ENCODE assay signal across 18 cellular contexts in the genomic region with DNA sequence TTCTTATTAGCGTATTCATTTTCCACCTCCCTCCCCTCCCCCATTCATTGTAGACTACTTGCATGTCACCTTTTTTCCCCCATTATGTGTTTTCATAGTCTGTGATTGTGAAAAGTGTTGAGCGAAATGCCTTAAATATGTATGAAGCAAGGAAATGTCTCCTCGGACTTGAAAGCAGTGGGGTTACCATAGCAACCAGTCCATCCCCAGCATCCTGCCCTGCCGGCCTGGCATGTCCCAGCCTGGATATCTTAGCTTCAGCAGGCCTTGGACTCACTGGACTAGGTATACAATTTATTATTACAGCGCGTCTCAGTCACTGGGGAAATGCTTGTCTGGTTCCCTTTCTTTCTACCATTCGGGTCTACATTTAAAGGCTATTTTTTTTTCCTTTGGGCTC.
A peak's percentile ranks its signal among the peaks of the same experiment; 100 is the strongest.
DNase-seq lines count a peak whose midpoint lies in the region; ATAC-seq, FAIRE-seq and TF ChIP-seq lines count a peak whose summit lies in the region.
"Had no signal": no experiment of that assay in that cellular context is flagged by ENCODE, and none has a peak within 500 bp of the region (broad histone marks: within the 10 kb centered on the region; RNA-seq: fewer than 3 reads in every experiment).

No MANE protein-coding gene starts in this region.

- no peaks in the 10 kb centered on the region for H3K9me3 ChIP-seq in K562 (replicated peaks; ENCODE audit: control insufficient read depth, insufficient read depth, low read depth, low read length)
- no peaks in the 10 kb centered on the region for H3K9me3 ChIP-seq in trophoblast cell (ENCODE audit: insufficient read depth, low read depth, low read length)
- H3K9me3 ChIP-seq: breast epithelium had no signal

- H3K14ac ChIP-seq in trophoblast cell (ENCODE audit: low read length): no peak overlapping the region

- no peak overlapping the region for H3K18ac ChIP-seq in trophoblast cell (ENCODE audit: low read length)

- CTCF ChIA-PET in K562 (lab: Yijun Ruan, JAX; ENCODE audit: low intra/inter-chr PET ratio): no interaction called here

- no peak overlapping the region for H3K23ac ChIP-seq in trophoblast cell (ENCODE audit: low read length)

- H4K8ac ChIP-seq in trophoblast cell (ENCODE audit: low read depth, low read length): no peak overlapping the region

- 0% methylated on average over 7 of the region's 7 CpGs for WGBS in K562 (ENCODE audit: insufficient coverage, low coverage, missing lambda C conversion rate)
- no CpG with 5 or more reads among the region's 7 CpGs for WGBS in trophoblast cell (ENCODE audit: extremely low coverage, insufficient coverage, insufficient read length)

- no peaks in the 10 kb centered on the region for H3K79me1 ChIP-seq in trophoblast cell (ENCODE audit: low read length)

- intact Hi-C loops in K562 (cut with micrococcal nuclease): no loop called here

- no peak for TF ChIP-seq EP300 in K562 (IDR thresholded peaks at IDR 0.05; ENCODE audit: low read length)

- DNase-seq in NCI-H1930 (lab: John Stamatoyannopoulos, UW) (peak; percentile 46 to 58), K562 (ENCODE audit: extremely low read depth in 1 of 4, low spot score in 3 of 4) (no peak), inferior parietal cortex (ENCODE audit: extremely low spot score) (peak; percentile 23), trophoblast cell (peak; percentile 64 to 95), ecto neural progenitor cell (ENCODE audit: low spot score) (no peak), RKO (ENCODE audit: low spot score) (no peak), GM12891 (ENCODE audit: insufficient read length, low spot score) (no peak)
- DNase-seq: activated CD4-positive, alpha-beta T cell treated with anti-CD3 and anti-CD28 coated beads, Interleukin-2, amount 50 U/mL, for 4 hours; activated naive CD4-positive, alpha-beta T cell treated with anti-CD3 and anti-CD28 coated beads for 36 hours; foreskin keratinocyte; MM.1S; NCI-H2029 treated with DMSO at 0.1 percent for 48 hours; stimulated activated CD4-positive, alpha-beta T cell treated with anti-CD3 and anti-CD28 coated beads, Interleukin-2, amount 100 ng/mL, for 24 hours had no signal

- no peak overlapping the region for H3K9ac ChIP-seq in K562 (ENCODE audit: insufficient read depth in 1 of 2, low read depth in 2 of 2, low read length in 2 of 2)
- no peak overlapping the region for H3K9ac ChIP-seq in trophoblast cell (ENCODE audit: low read length)

- POLR2A ChIA-PET in K562 (lab: Yijun Ruan, JAX): no interaction called here

- H3K4me3 ChIP-seq in K562 (no peak overlapping the region), trophoblast cell (ENCODE audit: low read depth, low read length) (no peak overlapping the region)
- H3K4me3 ChIP-seq: breast epithelium, lung had no signal

- H2BK12ac ChIP-seq in trophoblast cell (ENCODE audit: low read length): no peak overlapping the region

- H3K36me3 ChIP-seq in K562 (ENCODE audit: control insufficient read depth, insufficient read depth, low read length) (no peaks in the 10 kb centered on the region), trophoblast cell (ENCODE audit: control insufficient read depth in 1 of 2, insufficient read depth in 2 of 2, low read length in 2 of 2) (no peaks in the 10 kb centered on the region)
- H3K36me3 ChIP-seq: breast epithelium had no signal

- H2AFZ ChIP-seq in K562 (ENCODE audit: low read depth, low read length) (no peak overlapping the region), trophoblast cell (ENCODE audit: insufficient read depth, low read length, poor library complexity) (no peak overlapping the region)

- H3K27ac ChIP-seq in K562 (ENCODE audit: extremely low read depth, low read depth, low read length) (no peak overlapping the region), trophoblast cell (ENCODE audit: low read depth, low read length) (no peak overlapping the region)
- H3K27ac ChIP-seq: breast epithelium, foreskin keratinocyte had no signal

- TF ChIP-seq CTCF in K562 (IDR thresholded peaks at IDR 0.05 in 2 of 3, conservative IDR thresholded peaks at IDR 0.05 in 1 of 3; ENCODE audit: insufficient read depth in 2 of 3, low read depth in 1 of 3, low read length in 3 of 3): no peak

- H3K4me2 ChIP-seq in K562 (ENCODE audit: insufficient read depth, low read length): no peak overlapping the region
- H3K4me2 ChIP-seq in trophoblast cell (ENCODE audit: low read length): no peak overlapping the region

- no peak for TF ChIP-seq RAD21 in K562 (CRISPR knock-in tag; conservative IDR thresholded peaks at IDR 0.05 in 1 of 2, IDR thresholded peaks at IDR 0.05 in 1 of 2)

- BruUV-seq in K562 (replicated peaks; lab: Mats Ljungman, UMichigan): no TSS peak

- no peak overlapping the region for H2BK5ac ChIP-seq in trophoblast cell (ENCODE audit: low read depth, low read length, poor library complexity)

- no peak overlapping the region for H4K91ac ChIP-seq in trophoblast cell (ENCODE audit: low read depth, low read length)

- H3K79me2 ChIP-seq in K562 (ENCODE audit: control insufficient read depth, insufficient read depth, low read length) (no peaks in the 10 kb centered on the region), trophoblast cell (ENCODE audit: control insufficient read depth, insufficient read depth, low read length, poor library complexity) (no peaks in the 10 kb centered on the region)

- TF ChIP-seq POLR2A in K562 (conservative IDR thresholded peaks at IDR 0.05) (no peak), GM12891 (IDR thresholded peaks at IDR 0.05; ENCODE audit: low read depth, low read length) (no peak)

- no peaks in the 10 kb centered on the region for H3K27me3 ChIP-seq in K562 (ENCODE audit: control insufficient read depth in 2 of 2, insufficient read depth in 2 of 2, low read length in 2 of 2)
- no peaks in the 10 kb centered on the region for H3K27me3 ChIP-seq in trophoblast cell (ENCODE audit: insufficient read depth, low read length)
- H3K27me3 ChIP-seq: breast epithelium, foreskin keratinocyte had no signal

- H4K20me1 ChIP-seq in K562 (replicated peaks; ENCODE audit: control insufficient read depth, insufficient read depth, low read length): no peaks in the 10 kb centered on the region

- no peak overlapping the region for H2BK120ac ChIP-seq in trophoblast cell (ENCODE audit: insufficient read depth, low read length, poor library complexity)

- FAIRE-seq in K562 (lab: Jason Lieb, UNC) (no peak), GM12891 (lab: Jason Lieb, UNC) (no peak)

- H3K9me1 ChIP-seq in K562 (ENCODE audit: control insufficient read depth, insufficient read depth, low read length): no peaks in the 10 kb centered on the region

- H3K4me1 ChIP-seq in K562 (replicated peaks in 1 of 2; ENCODE audit: control insufficient read depth in 2 of 2, insufficient read depth in 2 of 2, low read length in 2 of 2) (no peaks in the 10 kb centered on the region), trophoblast cell (ENCODE audit: control insufficient read depth in 1 of 2, insufficient read depth in 2 of 2, low read length in 2 of 2) (no peaks in the 10 kb centered on the region)
- H3K4me1 ChIP-seq: breast epithelium had no signal

- no peak overlapping the region for H3K4ac ChIP-seq in trophoblast cell (ENCODE audit: low read depth, low read length)

- ATAC-seq in K562: no peak
- ATAC-seq: natural killer cell treated with Interleukin-12 subunit alpha and Interleukin-12 subunit beta and Interleukin-15 and Interleukin-18, amount 100 ng/mL, for 72 hours; Panc1; sciatic nerve had no signal

- in situ Hi-C loops in K562 (cut with MboI): loop anchor here (25.0 kb wide), 1 partner anchor 1016 kb away; no protein-coding TSS in a partner anchor

- no peak overlapping the region for H4K12ac ChIP-seq in trophoblast cell (ENCODE audit: low read depth, low read length)

- no peak overlapping the region for H2AK5ac ChIP-seq in trophoblast cell (ENCODE audit: low read length)

TF ChIP-seq in K562, 482 proteins besides CTCF, POLR2A, EP300 and RAD21:
- TF ChIP-seq, protein P1, sequence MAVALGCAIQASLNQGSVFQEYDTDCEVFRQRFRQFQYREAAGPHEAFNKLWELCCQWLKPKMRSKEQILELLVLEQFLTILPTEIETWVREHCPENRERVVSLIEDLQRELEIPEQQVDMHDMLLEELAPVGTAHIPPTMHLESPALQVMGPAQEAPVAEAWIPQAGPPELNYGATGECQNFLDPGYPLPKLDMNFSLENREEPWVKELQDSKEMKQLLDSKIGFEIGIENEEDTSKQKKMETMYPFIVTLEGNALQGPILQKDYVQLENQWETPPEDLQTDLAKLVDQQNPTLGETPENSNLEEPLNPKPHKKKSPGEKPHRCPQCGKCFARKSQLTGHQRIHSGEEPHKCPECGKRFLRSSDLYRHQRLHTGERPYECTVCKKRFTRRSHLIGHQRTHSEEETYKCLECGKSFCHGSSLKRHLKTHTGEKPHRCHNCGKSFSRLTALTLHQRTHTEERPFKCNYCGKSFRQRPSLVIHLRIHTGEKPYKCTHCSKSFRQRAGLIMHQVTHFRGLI (CRISPR knock-in tag; IDR thresholded peaks at IDR 0.05): no peak
- peak; percentile 72 for TF ChIP-seq RFX1 (IDR thresholded peaks at IDR 0.05)

TF ChIP-seq in GM12891, 5 proteins besides CTCF, POLR2A, EP300 and RAD21:
- TF ChIP-seq POU2F2 (IDR thresholded peaks at IDR 0.05; ENCODE audit: low read depth, low read length) (no peak), POLR2AphosphoS5 (IDR thresholded peaks at IDR 0.05; ENCODE audit: low read depth, low read length) (no peak), PAX5 (IDR thresholded peaks at IDR 0.05; ENCODE audit: insufficient read depth, low read length, severe bottlenecking) (no peak), SPI1 (IDR thresholded peaks at IDR 0.05; ENCODE audit: low read depth, low read length) (no peak), TAF1 (IDR thresholded peaks at IDR 0.05; ENCODE audit: low read depth, low read length) (no peak)
TF ChIP-seq in GM12891: peak in this region for 0.

Comparison
In these comparisons a context has a peak if more than half of its experiments do, and no peak if none do; other contexts are left out.
1. DNase-seq: peak in NCI-H1930 (2 of 2), inferior parietal cortex (single experiment) and trophoblast cell (2 of 2); none in K562 (0 of 4), ecto neural progenitor cell (single experiment), RKO (single experiment) and GM12891 (single experiment).